Comparison of ENCODE assay signal across 13 cellular contexts in the genomic region with DNA sequence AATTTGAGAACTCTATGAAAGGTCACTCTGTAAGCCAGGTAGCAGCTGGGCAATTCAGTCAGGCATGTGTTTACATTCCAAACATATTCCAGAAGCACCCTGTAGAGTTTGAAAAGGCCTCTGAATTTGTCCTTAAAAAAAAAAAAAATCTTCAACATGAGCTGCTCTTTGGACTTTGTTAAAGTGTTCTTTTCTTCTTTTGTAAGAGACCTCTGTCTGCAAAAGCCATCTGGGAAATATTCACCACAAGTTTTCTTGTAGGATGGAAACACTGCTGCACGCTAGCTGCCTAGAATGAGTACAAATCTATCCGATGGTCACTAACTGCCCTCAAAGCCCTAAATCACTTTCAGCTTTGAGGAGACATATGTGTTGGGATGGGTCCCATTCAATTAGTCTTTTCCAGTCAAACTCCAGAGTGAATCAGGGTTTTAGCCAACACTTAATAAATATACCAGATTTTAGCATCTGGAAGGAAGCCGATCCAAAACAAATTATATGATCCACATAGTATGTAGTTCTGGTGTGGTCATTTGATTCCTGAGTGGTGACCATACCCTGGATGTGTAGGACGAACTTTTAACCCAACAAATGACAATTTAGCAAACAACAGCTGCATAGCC.
A peak's percentile ranks its signal among the peaks of the same experiment; 100 is the strongest.
DNase-seq lines count a peak whose midpoint lies in the region; ATAC-seq and TF ChIP-seq lines count a peak whose summit lies in the region.
"Had no signal": no experiment of that assay in that cellular context is flagged by ENCODE, and none has a peak within 500 bp of the region (broad histone marks: within the 10 kb centered on the region; RNA-seq: fewer than 3 reads in every experiment).

No MANE protein-coding gene starts in this region.

- TF ChIP-seq CTCF in choroid plexus epithelial cell (conservative IDR thresholded peaks at IDR 0.05; ENCODE audit: low read depth, low read length) (no peak), neural crest cell (conservative IDR thresholded peaks at IDR 0.05) (no peak), tibial artery (IDR thresholded peaks at IDR 0.05) (no peak), suprapubic skin (IDR thresholded peaks at IDR 0.05) (no peak)

- H3K9me3 Mint-ChIP-seq in neural crest cell: no peaks in the 10 kb centered on the region

- no peaks in the 10 kb centered on the region for H3K9me3 ChIP-seq in HUES6 (ENCODE audit: control insufficient read depth, insufficient read depth, low read depth, low read length)
- no peaks in the 10 kb centered on the region for H3K9me3 ChIP-seq in tibial artery
- H3K9me3 ChIP-seq in T-helper 17 cell (ENCODE audit: control insufficient read depth, low read length, poor library complexity, severe bottlenecking): no peaks in the 10 kb centered on the region
- H3K9me3 ChIP-seq in suprapubic skin: no peaks in the 10 kb centered on the region

- H3K27me3 Mint-ChIP-seq in neural crest cell (ENCODE audit: low read depth): no peaks in the 10 kb centered on the region
- H3K27me3 Mint-ChIP-seq in T-helper 17 cell: no peaks in the 10 kb centered on the region

- DNase-seq in AG08395 (ENCODE audit: low spot score) (peak; percentile 64), choroid plexus epithelial cell (ENCODE audit: low read depth) (peak; percentile 74), neural crest cell (ENCODE audit: low read depth, low spot score) (no peak), tibial artery (no peak), T-helper 17 cell (no peak), suprapubic skin (ENCODE audit: low spot score in 2 of 2) (no peak), globus pallidus (ENCODE audit: low spot score) (no peak)
- DNase-seq: activated CD8-positive, alpha-beta memory T cell treated with anti-CD3 and anti-CD28 coated beads, Interleukin-2, amount 50 U/mL, for 4 hours; amniotic stem cell; C1 segment of cervical spinal cord; T-helper 9 cell had no signal

- H3K27ac ChIP-seq in HUES6 (ENCODE audit: low read depth, low read length) (peak overlapping the region; percentile 71; the same call in 1 of the 2 replicates), tibial artery (peak overlapping the region in 1 of 2 donors; percentile 2), suprapubic skin (no peak overlapping the region)
- H3K27ac ChIP-seq: parathyroid adenoma had no signal

- WGBS in suprapubic skin: 72% methylated on average over 4 of the region's 4 CpGs

- H3K27me3 ChIP-seq in HUES6 (ENCODE audit: control insufficient read depth, insufficient read depth, low read length) (no peaks in the 10 kb centered on the region), tibial artery (no peaks in the 10 kb centered on the region), suprapubic skin (no peaks in the 10 kb centered on the region)

- H3K36me3 ChIP-seq in HUES6 (ENCODE audit: control insufficient read depth, insufficient read depth, low read length) (no peaks in the 10 kb centered on the region), tibial artery (no peaks in the 10 kb centered on the region), suprapubic skin (no peaks in the 10 kb centered on the region)

- intact Hi-C loops in tibial artery (cut with DNase I; ENCODE audit: low total_unique reads): no loop called here

- H3K36me3 Mint-ChIP-seq in neural crest cell (ENCODE audit: low read depth): no peaks in the 10 kb centered on the region
- no peaks in the 10 kb centered on the region for H3K36me3 Mint-ChIP-seq in T-helper 17 cell (ENCODE audit: low read depth)

- TF ChIP-seq POLR2A in suprapubic skin (IDR thresholded peaks at IDR 0.05): no peak

- H3K27ac Mint-ChIP-seq in neural crest cell (ENCODE audit: unreplicated experiment): peak overlapping the region; percentile 12
- no peak overlapping the region for H3K27ac Mint-ChIP-seq in T-helper 17 cell

- H3K4me3 ChIP-seq in HUES6 (ENCODE audit: low read depth, low read length) (no peak overlapping the region), choroid plexus epithelial cell (ENCODE audit: low read depth, low read length) (no peak overlapping the region), tibial artery (no peak overlapping the region), suprapubic skin (no peak overlapping the region)

- H3K4me1 Mint-ChIP-seq in neural crest cell: peaks cover 19% of the 10 kb centered on the region
- H3K4me1 Mint-ChIP-seq in T-helper 17 cell: no peaks in the 10 kb centered on the region

- H3K4me1 ChIP-seq in HUES6 (ENCODE audit: control insufficient read depth, insufficient read depth, low read length): peaks cover 36% of the 10 kb centered on the region
- peaks cover 0 to 23% (median 14%) of the 10 kb centered on the region in 4 donors for H3K4me1 ChIP-seq in tibial artery
- H3K4me1 ChIP-seq in suprapubic skin: peaks cover 7% of the 10 kb centered on the region
- H3K4me1 ChIP-seq: parathyroid adenoma had no signal

- H3K9ac ChIP-seq in HUES6 (ENCODE audit: low read length): no peak overlapping the region
- H3K9ac ChIP-seq: parathyroid adenoma had no signal

- H3K4me3 Mint-ChIP-seq in neural crest cell: no peak overlapping the region
- no peak overlapping the region for H3K4me3 Mint-ChIP-seq in T-helper 17 cell

- TF ChIP-seq EP300 in suprapubic skin (IDR thresholded peaks at IDR 0.05): no peak

- ATAC-seq in T-helper 17 cell: no peak

Comparison
In these comparisons a context has a peak if more than half of its experiments do, and no peak if none do; other contexts are left out.
1. DNase-seq: peak in AG08395 (single experiment) and choroid plexus epithelial cell (single experiment); none in neural crest cell (single experiment), tibial artery (0 of 2), T-helper 17 cell (0 of 3), suprapubic skin (0 of 2) and globus pallidus (single experiment).